ENCODE assay signal across 1 cellular context in the genomic region with DNA sequence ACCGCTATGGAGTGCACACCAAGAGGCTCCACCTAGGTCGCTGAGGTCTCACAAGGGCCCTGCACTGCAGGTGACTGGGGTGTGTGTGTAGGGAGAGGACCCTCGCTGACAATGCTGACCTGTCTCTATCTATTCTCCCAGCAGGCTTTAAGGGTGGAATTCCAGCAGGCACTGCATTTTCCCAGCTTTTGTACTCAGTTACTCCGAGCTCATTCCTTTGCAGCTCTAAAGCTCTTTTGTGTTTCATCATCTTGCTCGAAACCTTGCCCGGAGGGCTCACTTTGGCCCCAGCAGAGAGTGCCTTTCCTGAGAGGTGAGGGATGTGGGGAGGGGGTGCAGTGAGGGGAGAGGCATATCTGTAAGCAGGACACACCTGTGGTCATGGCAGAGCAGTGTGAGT.
TF ChIP-seq lines count a peak whose summit lies in the region.

No MANE protein-coding gene starts in this region.

TF ChIP-seq in GM23338, 12 proteins besides CTCF, POLR2A, EP300 and RAD21 (continued from another document):
- TF ChIP-seq, protein P1, sequence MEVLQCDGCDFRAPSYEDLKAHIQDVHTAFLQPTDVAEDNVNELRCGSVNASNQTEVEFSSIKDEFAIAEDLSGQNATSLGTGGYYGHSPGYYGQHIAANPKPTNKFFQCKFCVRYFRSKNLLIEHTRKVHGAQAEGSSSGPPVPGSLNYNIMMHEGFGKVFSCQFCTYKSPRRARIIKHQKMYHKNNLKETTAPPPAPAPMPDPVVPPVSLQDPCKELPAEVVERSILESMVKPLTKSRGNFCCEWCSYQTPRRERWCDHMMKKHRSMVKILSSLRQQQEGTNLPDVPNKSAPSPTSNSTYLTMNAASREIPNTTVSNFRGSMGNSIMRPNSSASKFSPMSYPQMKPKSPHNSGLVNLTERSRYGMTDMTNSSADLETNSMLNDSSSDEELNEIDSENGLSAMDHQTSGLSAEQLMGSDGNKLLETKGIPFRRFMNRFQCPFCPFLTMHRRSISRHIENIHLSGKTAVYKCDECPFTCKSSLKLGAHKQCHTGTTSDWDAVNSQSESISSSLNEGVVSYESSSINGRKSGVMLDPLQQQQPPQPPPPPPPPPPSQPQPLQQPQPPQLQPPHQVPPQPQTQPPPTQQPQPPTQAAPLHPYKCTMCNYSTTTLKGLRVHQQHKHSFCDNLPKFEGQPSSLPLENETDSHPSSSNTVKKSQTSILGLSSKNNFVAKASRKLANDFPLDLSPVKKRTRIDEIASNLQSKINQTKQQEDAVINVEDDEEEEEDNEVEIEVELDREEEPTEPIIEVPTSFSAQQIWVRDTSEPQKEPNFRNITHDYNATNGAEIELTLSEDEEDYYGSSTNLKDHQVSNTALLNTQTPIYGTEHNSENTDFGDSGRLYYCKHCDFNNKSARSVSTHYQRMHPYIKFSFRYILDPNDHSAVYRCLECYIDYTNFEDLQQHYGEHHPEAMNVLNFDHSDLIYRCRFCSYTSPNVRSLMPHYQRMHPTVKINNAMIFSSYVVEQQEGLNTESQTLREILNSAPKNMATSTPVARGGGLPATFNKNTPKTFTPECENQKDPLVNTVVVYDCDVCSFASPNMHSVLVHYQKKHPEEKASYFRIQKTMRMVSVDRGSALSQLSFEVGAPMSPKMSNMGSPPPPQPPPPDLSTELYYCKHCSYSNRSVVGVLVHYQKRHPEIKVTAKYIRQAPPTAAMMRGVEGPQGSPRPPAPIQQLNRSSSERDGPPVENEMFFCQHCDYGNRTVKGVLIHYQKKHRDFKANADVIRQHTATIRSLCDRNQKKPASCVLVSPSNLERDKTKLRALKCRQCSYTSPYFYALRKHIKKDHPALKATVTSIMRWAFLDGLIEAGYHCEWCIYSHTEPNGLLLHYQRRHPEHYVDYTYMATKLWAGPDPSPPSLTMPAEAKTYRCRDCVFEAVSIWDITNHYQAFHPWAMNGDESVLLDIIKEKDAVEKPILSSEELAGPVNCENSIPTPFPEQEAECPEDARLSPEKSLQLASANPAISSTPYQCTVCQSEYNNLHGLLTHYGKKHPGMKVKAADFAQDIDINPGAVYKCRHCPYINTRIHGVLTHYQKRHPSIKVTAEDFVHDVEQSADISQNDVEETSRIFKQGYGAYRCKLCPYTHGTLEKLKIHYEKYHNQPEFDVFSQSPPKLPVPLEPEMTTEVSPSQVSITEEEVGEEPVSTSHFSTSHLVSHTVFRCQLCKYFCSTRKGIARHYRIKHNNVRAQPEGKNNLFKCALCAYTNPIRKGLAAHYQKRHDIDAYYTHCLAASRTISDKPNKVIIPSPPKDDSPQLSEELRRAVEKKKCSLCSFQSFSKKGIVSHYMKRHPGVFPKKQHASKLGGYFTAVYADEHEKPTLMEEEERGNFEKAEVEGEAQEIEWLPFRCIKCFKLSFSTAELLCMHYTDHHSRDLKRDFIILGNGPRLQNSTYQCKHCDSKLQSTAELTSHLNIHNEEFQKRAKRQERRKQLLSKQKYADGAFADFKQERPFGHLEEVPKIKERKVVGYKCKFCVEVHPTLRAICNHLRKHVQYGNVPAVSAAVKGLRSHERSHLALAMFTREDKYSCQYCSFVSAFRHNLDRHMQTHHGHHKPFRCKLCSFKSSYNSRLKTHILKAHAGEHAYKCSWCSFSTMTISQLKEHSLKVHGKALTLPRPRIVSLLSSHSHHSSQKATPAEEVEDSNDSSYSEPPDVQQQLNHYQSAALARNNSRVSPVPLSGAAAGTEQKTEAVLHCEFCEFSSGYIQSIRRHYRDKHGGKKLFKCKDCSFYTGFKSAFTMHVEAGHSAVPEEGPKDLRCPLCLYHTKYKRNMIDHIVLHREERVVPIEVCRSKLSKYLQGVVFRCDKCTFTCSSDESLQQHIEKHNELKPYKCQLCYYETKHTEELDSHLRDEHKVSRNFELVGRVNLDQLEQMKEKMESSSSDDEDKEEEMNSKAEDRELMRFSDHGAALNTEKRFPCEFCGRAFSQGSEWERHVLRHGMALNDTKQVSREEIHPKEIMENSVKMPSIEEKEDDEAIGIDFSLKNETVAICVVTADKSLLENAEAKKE (CRISPR knock-in tag; IDR thresholded peaks at IDR 0.05): no peak
- TF ChIP-seq EZH2 (IDR thresholded peaks at IDR 0.05; ENCODE audit: low read depth, unreplicated experiment): no peak
- no peak for TF ChIP-seq ZNF114 (CRISPR knock-in tag; IDR thresholded peaks at IDR 0.05)
